Comparison of ENCODE assay signal across 9 cellular contexts in genomic region chr14:104931771-104932675, GRCh38. TPM values are rescaled to one million over a fixed set of nuclear protein-coding genes. Genes with fewer than 3 reads are reported as not detected.
DNase-seq lines count a peak whose midpoint lies in the region; ATAC-seq and TF ChIP-seq lines count a peak whose summit lies in the region.
"Had no signal": no experiment of that assay in that cellular context is flagged by ENCODE, and none has a peak within 500 bp of the region (broad histone marks: within the 10 kb centered on the region; RNA-seq: fewer than 3 reads in every experiment).

No MANE protein-coding gene starts in this region.

- H3K9me3 ChIP-seq in HUES64 (ENCODE audit: insufficient read depth, low read depth, low read length) (no peaks in the 10 kb centered on the region), heart right ventricle (no peaks in the 10 kb centered on the region), trophoblast cell (ENCODE audit: insufficient read depth, low read depth, low read length) (peaks cover 12% of the 10 kb centered on the region), OCI-LY7 (ENCODE audit: low read length) (no peaks in the 10 kb centered on the region)
- H3K9me3 ChIP-seq: transverse colon had no signal

- no peak overlapping the region for H4K8ac ChIP-seq in trophoblast cell (ENCODE audit: low read depth, low read length)

- intact Hi-C loops in heart right ventricle (cut with DNase I) (loop anchor here in 1 of 10 donors (5.0 kb wide), 1 partner anchor 35 kb away; no protein-coding TSS in a partner anchor), OCI-LY7 (cut with micrococcal nuclease; ENCODE audit: unreplicated experiment) (no loop called here)

- H3K18ac ChIP-seq in trophoblast cell (ENCODE audit: low read length): no peak overlapping the region

- H3K14ac ChIP-seq in trophoblast cell (ENCODE audit: low read length): no peak overlapping the region

- CTCF ChIA-PET in OCI-LY7 (lab: Charles Lee; ENCODE audit: unreplicated experiment): no interaction called here

- no peak overlapping the region for H4K12ac ChIP-seq in trophoblast cell (ENCODE audit: low read depth, low read length)

- H3K79me1 ChIP-seq in trophoblast cell (ENCODE audit: low read length): no peaks in the 10 kb centered on the region

- H3K79me2 ChIP-seq in trophoblast cell (ENCODE audit: control insufficient read depth, insufficient read depth, low read length, poor library complexity) (no peaks in the 10 kb centered on the region), OCI-LY7 (ENCODE audit: insufficient read depth, low read depth, low read length) (no peaks in the 10 kb centered on the region)

- H3K4ac ChIP-seq in trophoblast cell (ENCODE audit: low read depth, low read length): no peak overlapping the region

- 68% methylated on average over 64 of the region's 64 CpGs for WGBS in HUES64
- 19 to 26% methylated on average over 64 of the region's 64 CpGs for WGBS in heart right ventricle, 2 donors
- WGBS in trophoblast cell (ENCODE audit: extremely low coverage, insufficient coverage, insufficient read length): no CpG with 5 or more reads among the region's 64 CpGs

- ATAC-seq in heart right ventricle (peak in 4 of 8 donors; percentile 2 to 8 (median 4)), HG03097 (IDR thresholded peaks at IDR 0.05; ENCODE audit: low FRiP score, unreplicated experiment) (no peak), HG03159 (IDR thresholded peaks at IDR 0.05; ENCODE audit: unreplicated experiment) (no peak)

- no peak overlapping the region for H2BK12ac ChIP-seq in trophoblast cell (ENCODE audit: low read length)

- H2AFZ ChIP-seq in trophoblast cell (ENCODE audit: insufficient read depth, low read length, poor library complexity) (no peak overlapping the region), OCI-LY7 (ENCODE audit: low read length) (no peak overlapping the region)

- H4K91ac ChIP-seq in trophoblast cell (ENCODE audit: low read depth, low read length): no peak overlapping the region

- H3K27me3 ChIP-seq in HUES64 (ENCODE audit: insufficient read depth, low read length) (peaks cover 60% of the 10 kb centered on the region), heart right ventricle (peaks cover 0 to 53% (median 13%) of the 10 kb centered on the region in 7 donors), trophoblast cell (ENCODE audit: insufficient read depth, low read length) (peaks cover 48% of the 10 kb centered on the region)

- DNase-seq in AG08396 (ENCODE audit: low spot score) (peak; percentile 12), heart right ventricle (no peak), trophoblast cell (peak; percentile 14 to 34), OCI-LY7 (ENCODE audit: low spot score) (no peak), NCI-H345 treated with DMSO at 0.1 percent for 48 hours (lab: John Stamatoyannopoulos, UW; ENCODE audit: unreplicated experiment) (no peak)
- DNase-seq: transverse colon had no signal

- H3K4me1 ChIP-seq in HUES64 (ENCODE audit: insufficient read depth, low read length) (no peaks in the 10 kb centered on the region), heart right ventricle (peaks cover 6 to 19% (median 14%) of the 10 kb centered on the region in 9 donors), trophoblast cell (ENCODE audit: control insufficient read depth in 1 of 2, insufficient read depth in 2 of 2, low read length in 2 of 2) (peaks cover 0 to 2% of the 10 kb centered on the region in 2 experiments), OCI-LY7 (ENCODE audit: insufficient read depth, low read length, poor library complexity, severe bottlenecking) (peaks cover 13% of the 10 kb centered on the region)

- H3K36me3 ChIP-seq in HUES64 (ENCODE audit: insufficient read depth, low read length) (no peaks in the 10 kb centered on the region), heart right ventricle (no peaks in the 10 kb centered on the region), trophoblast cell (ENCODE audit: control insufficient read depth in 1 of 2, insufficient read depth in 2 of 2, low read length in 2 of 2) (no peaks in the 10 kb centered on the region), OCI-LY7 (ENCODE audit: insufficient read depth, low read length) (no peaks in the 10 kb centered on the region)
- H3K36me3 ChIP-seq: transverse colon had no signal

- no peak overlapping the region for H3K27ac ChIP-seq in HUES64 (ENCODE audit: low read depth, low read length)
- H3K27ac ChIP-seq in heart right ventricle: no peak overlapping the region
- no peak overlapping the region for H3K27ac ChIP-seq in trophoblast cell (ENCODE audit: low read depth, low read length)
- no peak overlapping the region for H3K27ac ChIP-seq in OCI-LY7 (ENCODE audit: low read depth, low read length, poor library complexity, severe bottlenecking)

- no peak overlapping the region for H3K23ac ChIP-seq in trophoblast cell (ENCODE audit: low read length)

- H4K20me1 ChIP-seq in OCI-LY7 (ENCODE audit: insufficient read depth, low read length): no peaks in the 10 kb centered on the region

- no TSS peak for BruUV-seq in OCI-LY7 (replicated peaks; lab: Mats Ljungman, UMichigan)

- H2BK120ac ChIP-seq in trophoblast cell (ENCODE audit: insufficient read depth, low read length, poor library complexity): no peak overlapping the region

- no peak overlapping the region for H2BK5ac ChIP-seq in trophoblast cell (ENCODE audit: low read depth, low read length, poor library complexity)

- no peak overlapping the region for H2AK5ac ChIP-seq in trophoblast cell (ENCODE audit: low read length)

- H3K4me3 ChIP-seq in HUES64 (ENCODE audit: low read length) (peak overlapping the region; percentile 49), heart right ventricle (peak overlapping the region; percentile 40 to 70 (median 66)), trophoblast cell (ENCODE audit: low read depth, low read length) (peak overlapping the region; percentile 33), OCI-LY7 (ENCODE audit: low read depth, low read length, poor library complexity, severe bottlenecking) (no peak overlapping the region)

- no peak overlapping the region for H3K9ac ChIP-seq in HUES64 (ENCODE audit: low read depth, low read length)
- no peak overlapping the region for H3K9ac ChIP-seq in trophoblast cell (ENCODE audit: low read length)

- no peak overlapping the region for H3K4me2 ChIP-seq in trophoblast cell (ENCODE audit: low read length)
- no peak overlapping the region for H3K4me2 ChIP-seq in OCI-LY7 (ENCODE audit: low read length)

- no peaks in the 10 kb centered on the region for H3K9me2 ChIP-seq in OCI-LY7 (ENCODE audit: insufficient read depth, low read length)

- POLR2A ChIA-PET in OCI-LY7 (lab: Charles Lee): no interaction called here

- TF ChIP-seq CTCF in heart right ventricle (IDR thresholded peaks at IDR 0.05): no peak
- TF ChIP-seq CTCF in OCI-LY7 (conservative IDR thresholded peaks at IDR 0.05; ENCODE audit: low read length): no peak

RNA-seq across cellular contexts. Expression of gene PLD4, which starts 7.3 kb away (rescaled TPM):
- polyA plus RNA-seq in HUES64 (2013, experiment 1 of 2): not detected
- polyA plus RNA-seq in HUES64 (2013, experiment 2 of 2): not detected
- under 1 TPM in 9 of 10 donors, not detected in 1; 0.23 to 0.91 (median 0.50) TPM for total RNA-seq in heart right ventricle
- under 1 TPM; 0.07 to 0.13 TPM for polyA plus RNA-seq in heart right ventricle
- polyA plus RNA-seq in trophoblast cell (2013): 0.04 and 0.08 TPM in 2 replicates
- total RNA-seq in OCI-LY7 (2014; rRNA removed; shearing (Covaris generic)): 0.66 TPM in 1 of 2 replicates, not detected in the other
- total RNA-seq in OCI-LY7 (2022): 3.7 and 5.1 TPM in 2 replicates

RNA-seq across cellular contexts. Expression of gene AHNAK2, which starts 46.2 kb away (rescaled TPM):
- polyA plus RNA-seq in HUES64 (2013, experiment 1 of 2): 0.55 TPM
- polyA plus RNA-seq in HUES64 (2013, experiment 2 of 2): 0.76 TPM
- total RNA-seq in heart right ventricle: 10 to 100 TPM in 1 of 10 donors, 1 to 10 TPM in 9; 1.1 to 29.5 (median 2.6) TPM
- 1 to 10 TPM; 3.5 to 4.0 TPM for polyA plus RNA-seq in heart right ventricle
- 1.2 and 1.5 TPM in 2 replicates for polyA plus RNA-seq in trophoblast cell (2013)
- total RNA-seq in OCI-LY7 (2014; rRNA removed; shearing (Covaris generic)): 0.21 TPM in 1 of 2 replicates, not detected in the other
- total RNA-seq in OCI-LY7 (2022): 0.09 and 0.61 TPM in 2 replicates

RNA-seq across cellular contexts. Expression of gene CLBA1, which starts 53.6 kb away (rescaled TPM):
- 3.4 TPM for polyA plus RNA-seq in HUES64 (2013, experiment 1 of 2)
- 3.2 TPM for polyA plus RNA-seq in HUES64 (2013, experiment 2 of 2)
- total RNA-seq in heart right ventricle: 1 to 10 TPM; 1.2 to 3.1 (median 2.4) TPM
- polyA plus RNA-seq in heart right ventricle: 1 to 10 TPM; 2.9 to 3.5 TPM
- 2.2 and 2.6 TPM in 2 replicates for polyA plus RNA-seq in trophoblast cell (2013)
- total RNA-seq in OCI-LY7 (2014; rRNA removed; shearing (Covaris generic)): 0.08 and 0.82 TPM in 2 replicates
- total RNA-seq in OCI-LY7 (2022): 1.2 TPM in 1 of 2 replicates, not detected in the other

Comparison
In these comparisons a context has a peak if more than half of its experiments do, and no peak if none do; other contexts are left out.
1. DNase-seq: peak in AG08396 (single experiment) and trophoblast cell (2 of 2); none in heart right ventricle (0 of 2), OCI-LY7 (single experiment) and NCI-H345 treated with DMSO at 0.1 percent for 48 hours (single experiment).